In genomic region chr1:12566484-12567287, GRCh38 we compare ENCODE assay signal across 16 cellular contexts. TPM values are rescaled to one million over a fixed set of nuclear protein-coding genes. Genes with fewer than 3 reads are reported as not detected.
DNase-seq lines count a peak whose midpoint lies in the region; ATAC-seq and TF ChIP-seq lines count a peak whose summit lies in the region.
"Had no signal": no experiment of that assay in that cellular context is flagged by ENCODE, and none has a peak within 500 bp of the region (broad histone marks: within the 10 kb centered on the region; RNA-seq: fewer than 3 reads in every experiment).

No MANE protein-coding gene starts in this region.

- H3K23ac ChIP-seq in neuronal stem cell (ENCODE audit: low read depth, low read length, poor library complexity): no peak overlapping the region

- H3K36me3 ChIP-seq in neuronal stem cell (replicated peaks in 1 of 2; ENCODE audit: control insufficient read depth in 2 of 2, insufficient read depth in 2 of 2, low read length in 2 of 2) (no peaks in the 10 kb centered on the region), tibial artery (peaks cover 12 to 52% (median 40%) of the 10 kb centered on the region in 3 donors)
- H3K36me3 ChIP-seq: cardiac muscle cell had no signal

- peak overlapping the region; percentile 11 for H3K18ac ChIP-seq in neuronal stem cell (ENCODE audit: low read length)

- H3K36me3 Mint-ChIP-seq in activated naive CD8-positive, alpha-beta T cell: peaks cover 16% of the 10 kb centered on the region
- H3K36me3 Mint-ChIP-seq in activated naive CD8-positive, alpha-beta T cell treated with anti-CD3 and anti-CD28 coated beads, Interleukin-2, amount 50 U/mL, for 24 hours (ENCODE audit: low read depth): peaks cover 50% of the 10 kb centered on the region
- peaks cover 22% of the 10 kb centered on the region for H3K36me3 Mint-ChIP-seq in effector memory CD8-positive, alpha-beta T cell (ENCODE audit: insufficient read depth)

- peaks cover 9% of the 10 kb centered on the region for H3K9me3 Mint-ChIP-seq in activated naive CD8-positive, alpha-beta T cell (ENCODE audit: low read depth)
- peaks cover 23% of the 10 kb centered on the region for H3K9me3 Mint-ChIP-seq in activated naive CD8-positive, alpha-beta T cell treated with anti-CD3 and anti-CD28 coated beads, Interleukin-2, amount 50 U/mL, for 24 hours
- peaks cover 12 to 25% of the 10 kb centered on the region in 2 donors for H3K9me3 Mint-ChIP-seq in effector memory CD8-positive, alpha-beta T cell

- H3K27me3 ChIP-seq in neuronal stem cell (ENCODE audit: control insufficient read depth in 3 of 3, insufficient read depth in 3 of 3, low read depth in 1 of 3, low read length in 3 of 3): peaks cover 0 to 2% (median 0%) of the 10 kb centered on the region in 3 experiments
- no peaks in the 10 kb centered on the region for H3K27me3 ChIP-seq in tibial artery
- H3K27me3 ChIP-seq: BLaER1 treated with 17β-estradiol and CSF1 and Interleukin-3, amounts not matched to agents 10 nM and 100 nM; cardiac muscle cell; hepatocyte had no signal

- no peak overlapping the region for H3K4me3 ChIP-seq in neuronal stem cell (ENCODE audit: low read length in 2 of 2)
- no peak overlapping the region for H3K4me3 ChIP-seq in tibial artery
- H3K4me3 ChIP-seq: BLaER1 treated with 17β-estradiol and CSF1 and Interleukin-3, amounts not matched to agents 10 nM and 100 nM; cardiac muscle cell; hepatocyte had no signal

- no peak overlapping the region for H2BK5ac ChIP-seq in neuronal stem cell (ENCODE audit: low read length)

- no peak overlapping the region for H3K4me2 ChIP-seq in neuronal stem cell (ENCODE audit: insufficient read depth, low read length, poor library complexity, severe bottlenecking)
- H3K4me2 ChIP-seq: BLaER1 treated with 17β-estradiol and CSF1 and Interleukin-3, amounts not matched to agents 10 nM and 100 nM; hepatocyte had no signal

- peak overlapping the region; percentile 73 for H3K27ac Mint-ChIP-seq in activated naive CD8-positive, alpha-beta T cell
- H3K27ac Mint-ChIP-seq in activated naive CD8-positive, alpha-beta T cell treated with anti-CD3 and anti-CD28 coated beads, Interleukin-2, amount 50 U/mL, for 24 hours: no peak overlapping the region
- H3K27ac Mint-ChIP-seq in effector memory CD8-positive, alpha-beta T cell: peak overlapping the region; percentile 47 to 55

- no peak overlapping the region for H2BK12ac ChIP-seq in neuronal stem cell (ENCODE audit: low read length)

- H3K14ac ChIP-seq in neuronal stem cell (ENCODE audit: low read length): no peak overlapping the region

- no peaks in the 10 kb centered on the region for H3K79me1 ChIP-seq in neuronal stem cell (ENCODE audit: low read depth, low read length)

- no CpG with 5 or more reads among the region's 9 CpGs for WGBS in neuronal stem cell (ENCODE audit: extremely low coverage in 2 of 2, insufficient read length in 2 of 2, insufficient replicate concordance in 1 of 2), 2 donors

- intact Hi-C loops in tibial artery (cut with DNase I; ENCODE audit: low total_unique reads): no loop called here

- H3K4me1 ChIP-seq in neuronal stem cell (ENCODE audit: control insufficient read depth in 2 of 2, insufficient read depth in 1 of 2, low read depth in 1 of 2, low read length in 2 of 2) (no peaks in the 10 kb centered on the region), tibial artery (peaks cover 0 to 33% (median 14%) of the 10 kb centered on the region in 4 donors)

- H3K27me3 Mint-ChIP-seq in activated naive CD8-positive, alpha-beta T cell: no peaks in the 10 kb centered on the region
- no peaks in the 10 kb centered on the region for H3K27me3 Mint-ChIP-seq in activated naive CD8-positive, alpha-beta T cell treated with anti-CD3 and anti-CD28 coated beads, Interleukin-2, amount 50 U/mL, for 24 hours
- no peaks in the 10 kb centered on the region for H3K27me3 Mint-ChIP-seq in effector memory CD8-positive, alpha-beta T cell

- DNase-seq in activated naive CD8-positive, alpha-beta T cell treated with anti-CD3 and anti-CD28 coated beads, Interleukin-2, amount 50 U/mL, for 24 hours: no peak
- no peak for DNase-seq in effector memory CD8-positive, alpha-beta T cell
- DNase-seq in neuronal stem cell (ENCODE audit: low spot score): no peak
- DNase-seq in tibial artery: no peak
- DNase-seq in stimulated activated CD4-positive, alpha-beta T cell treated with anti-CD3 and anti-CD28 coated beads, Interleukin-15, amount 100 ng/mL, for 24 hours: no peak
- DNase-seq in UCSD-AML1 (lab: John Stamatoyannopoulos, UW; ENCODE audit: unreplicated experiment): no peak
- DNase-seq: activated CD8-positive, alpha-beta memory T cell treated with anti-CD3 and anti-CD28 coated beads for 24 hours; DMS 273 treated with DMSO at 0.1 percent for 48 hours; NCI-H1105 treated with DMSO at 0.1 percent for 48 hours; NCI-H524 had no signal

- no peaks in the 10 kb centered on the region for H3K4me1 Mint-ChIP-seq in activated naive CD8-positive, alpha-beta T cell (ENCODE audit: low read depth)
- H3K4me1 Mint-ChIP-seq in activated naive CD8-positive, alpha-beta T cell treated with anti-CD3 and anti-CD28 coated beads, Interleukin-2, amount 50 U/mL, for 24 hours: no peaks in the 10 kb centered on the region
- H3K4me1 Mint-ChIP-seq in effector memory CD8-positive, alpha-beta T cell (ENCODE audit: low read depth in 2 of 2): no peaks in the 10 kb centered on the region

- H3K27ac ChIP-seq in neuronal stem cell (replicated peaks; ENCODE audit: low read length) (no peak overlapping the region), tibial artery (peak overlapping the region; percentile 81 to 84)
- H3K27ac ChIP-seq: cardiac muscle cell, hepatocyte, RWPE1 had no signal

- no peak overlapping the region for H2AK5ac ChIP-seq in neuronal stem cell (ENCODE audit: low read depth, low read length)

- H2BK15ac ChIP-seq in neuronal stem cell (ENCODE audit: low read length): no peak overlapping the region

- no peak for ATAC-seq in activated naive CD8-positive, alpha-beta T cell treated with anti-CD3 and anti-CD28 coated beads, Interleukin-2, amount 50 U/mL, for 24 hours
- no peak for ATAC-seq in effector memory CD8-positive, alpha-beta T cell (replicated peaks)
- no peak for ATAC-seq in HG03378 (IDR thresholded peaks at IDR 0.05; ENCODE audit: unreplicated experiment)

- no peak overlapping the region for H3K4ac ChIP-seq in neuronal stem cell (ENCODE audit: low read length)

- H3K4me3 Mint-ChIP-seq in activated naive CD8-positive, alpha-beta T cell: no peak overlapping the region
- no peak overlapping the region for H3K4me3 Mint-ChIP-seq in activated naive CD8-positive, alpha-beta T cell treated with anti-CD3 and anti-CD28 coated beads, Interleukin-2, amount 50 U/mL, for 24 hours
- H3K4me3 Mint-ChIP-seq in effector memory CD8-positive, alpha-beta T cell: no peak overlapping the region

- H4K91ac ChIP-seq in neuronal stem cell (ENCODE audit: low read depth, low read length, poor library complexity): no peak overlapping the region

- no peak overlapping the region for H2AFZ ChIP-seq in neuronal stem cell (ENCODE audit: low read length)
- H2AFZ ChIP-seq: hepatocyte had no signal

- no peak overlapping the region for H2BK120ac ChIP-seq in neuronal stem cell (ENCODE audit: low read depth, low read length)

- peaks cover 0 to 9% of the 10 kb centered on the region in 2 donors for H3K9me3 ChIP-seq in neuronal stem cell (replicated peaks in 1 of 2; ENCODE audit: control insufficient read depth in 2 of 2, insufficient read depth in 1 of 2, low read depth in 1 of 2, low read length in 2 of 2)
- peaks cover 0 to 7% (median 0%) of the 10 kb centered on the region in 3 donors for H3K9me3 ChIP-seq in tibial artery

- TF ChIP-seq CTCF in tibial artery (IDR thresholded peaks at IDR 0.05): no peak

- no peak overlapping the region for H3K9ac ChIP-seq in neuronal stem cell (ENCODE audit: low read depth, low read length, poor library complexity)
- H3K9ac ChIP-seq: BLaER1 treated with 17β-estradiol and CSF1 and Interleukin-3, amounts not matched to agents 10 nM and 100 nM had no signal

- H4K8ac ChIP-seq in neuronal stem cell (ENCODE audit: low read depth, low read length): no peak overlapping the region

RNA-seq across cellular contexts. Expression of gene DHRS3, which starts 51.3 kb away (rescaled TPM):
- 0.75 TPM for polyA plus RNA-seq in neuronal stem cell (2013, experiment 1 of 2)
- polyA plus RNA-seq in neuronal stem cell (2013, experiment 2 of 2): 0.76 TPM
